In genomic region chr4:73223258-73223651, GRCh38 we compare ENCODE assay signal across 9 cellular contexts. TPM values are rescaled to one million over a fixed set of nuclear protein-coding genes. Genes with fewer than 3 reads are reported as not detected.
A peak's percentile ranks its signal among the peaks of the same experiment; 100 is the strongest.
DNase-seq lines count a peak whose midpoint lies in the region; ATAC-seq and TF ChIP-seq lines count a peak whose summit lies in the region.
"Had no signal": no experiment of that assay in that cellular context is flagged by ENCODE, and none has a peak within 500 bp of the region (broad histone marks: within the 10 kb centered on the region; RNA-seq: fewer than 3 reads in every experiment).

No MANE protein-coding gene starts in this region.

- H3K9me3 ChIP-seq in stomach: no peaks in the 10 kb centered on the region

- H3K4me1 ChIP-seq in stomach: peaks cover 6 to 54% (median 33%) of the 10 kb centered on the region in 4 donors

- no peak for TF ChIP-seq EP300 in stomach (IDR thresholded peaks at IDR 0.05)

- peaks cover 3% of the 10 kb centered on the region for H3K36me3 Mint-ChIP-seq in T-helper 1 cell treated with Interleukin-12 subunit alpha and Interleukin-12 subunit beta and Interleukin-4 antibody, amounts not matched to agents 30 μg/mL and 1 μg/mL, for 36 hours (ENCODE audit: low read depth)

- TF ChIP-seq CTCF in stomach (IDR thresholded peaks at IDR 0.05): no peak

- no peaks in the 10 kb centered on the region for H3K9me3 Mint-ChIP-seq in T-helper 1 cell treated with Interleukin-12 subunit alpha and Interleukin-12 subunit beta and Interleukin-4 antibody, amounts not matched to agents 30 μg/mL and 1 μg/mL, for 36 hours

- peak overlapping the region; percentile 63 for H3K27ac Mint-ChIP-seq in T-helper 1 cell treated with Interleukin-12 subunit alpha and Interleukin-12 subunit beta and Interleukin-4 antibody, amounts not matched to agents 30 μg/mL and 1 μg/mL, for 36 hours

- intact Hi-C loops in Right ventricle myocardium superior (cut with DNase I): loop anchor here (5.0 kb wide), 1 partner anchor 34 kb away; the partner anchor contains the start of gene ANKRD17
- intact Hi-C loops in stomach (cut with DNase I; ENCODE audit: low total_unique reads): no loop called here

- peak overlapping the region; percentile 45 to 52 (median 49) for H3K4me3 ChIP-seq in stomach

- no peaks in the 10 kb centered on the region for H3K27me3 Mint-ChIP-seq in T-helper 1 cell treated with Interleukin-12 subunit alpha and Interleukin-12 subunit beta and Interleukin-4 antibody, amounts not matched to agents 30 μg/mL and 1 μg/mL, for 36 hours (ENCODE audit: low read depth)

- ATAC-seq in Right ventricle myocardium superior (ENCODE audit: poor library complexity) (peak; percentile 32), GM18519 (IDR thresholded peaks at IDR 0.05; ENCODE audit: low FRiP score, unreplicated experiment) (no peak)

- peaks cover 28% of the 10 kb centered on the region for H3K4me1 Mint-ChIP-seq in T-helper 1 cell treated with Interleukin-12 subunit alpha and Interleukin-12 subunit beta and Interleukin-4 antibody, amounts not matched to agents 30 μg/mL and 1 μg/mL, for 36 hours (ENCODE audit: low read depth)

- no peaks in the 10 kb centered on the region for H3K36me3 ChIP-seq in stomach

- H3K4me3 Mint-ChIP-seq in T-helper 1 cell treated with Interleukin-12 subunit alpha and Interleukin-12 subunit beta and Interleukin-4 antibody, amounts not matched to agents 30 μg/mL and 1 μg/mL, for 36 hours: no peak overlapping the region

- no peak for DNase-seq in T-helper 1 cell
- DNase-seq in SK-N-DZ (ENCODE audit: low spot score): peak; percentile 4
- DNase-seq in Right ventricle myocardium superior: no peak
- no peak for DNase-seq in stomach
- DNase-seq in erythroblast (lab: John Stamatoyannopoulos, UW): no peak
- DNase-seq in GM19238 (ENCODE audit: insufficient read length, low spot score): no peak
- DNase-seq: cortex of kidney had no signal

- no peaks in the 10 kb centered on the region for H3K27me3 ChIP-seq in stomach

- WGBS in stomach, 5 donors: 8 to 15% (median 11%) methylated on average over 3 of the region's 3 CpGs

- TF ChIP-seq POLR2A in stomach (IDR thresholded peaks at IDR 0.05) (no peak), erythroblast (IDR thresholded peaks at IDR 0.05; ENCODE audit: low read length) (no peak)

- H3K27ac ChIP-seq in stomach: peak overlapping the region in 4 of 5 donors; percentile 88 to 94 (median 90)

RNA-seq across cellular contexts. Expression of gene ANKRD17, which starts 35.3 kb away (rescaled TPM):
- 19.9 and 25.3 TPM in 2 replicates for polyA plus RNA-seq in SK-N-DZ (2014; cell fraction: cytosol; rRNA removed)
- 14.9 and 18.3 TPM in 2 replicates for polyA plus RNA-seq in SK-N-DZ (2014; cell fraction: nucleus; rRNA removed)
- total RNA-seq in Right ventricle myocardium superior: 46.0 TPM
- 100 to 1,000 TPM in 1 of 5 donors, 10 to 100 TPM in 4; 47.3 to 128 (median 69.9) TPM for total RNA-seq in stomach
- 10 to 100 TPM in 1 of 3 donors, 1 to 10 TPM in 2; 6.9 to 31.8 (median 9.3) TPM for polyA plus RNA-seq in stomach
